In the genomic region with DNA sequence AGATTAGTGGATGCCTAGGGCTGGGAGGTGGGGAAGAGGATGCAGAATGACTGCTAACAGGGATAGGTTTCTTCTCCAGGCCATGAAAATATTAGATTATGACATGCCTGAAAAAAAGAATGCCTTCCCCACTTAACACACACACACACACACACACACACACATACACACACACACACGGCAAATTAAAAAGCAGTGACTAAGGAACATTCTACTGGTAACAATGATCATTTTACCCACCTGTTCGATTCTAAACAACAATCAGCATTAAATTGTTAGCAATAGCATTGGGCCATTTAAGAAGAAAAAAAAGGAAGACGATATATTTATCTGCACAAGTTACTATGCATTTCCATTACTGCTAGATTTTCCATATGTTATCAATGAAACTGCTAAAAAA, we compare ENCODE assay signal across 6 cellular contexts.
"Had no signal": no experiment of that assay in that cellular context is flagged by ENCODE, and none has a peak within 500 bp of the region (broad histone marks: within the 10 kb centered on the region; RNA-seq: fewer than 3 reads in every experiment).

No MANE protein-coding gene starts in this region.

- ATAC-seq: GM12878 had no signal

- H3K4me3 ChIP-seq: GM12878 had no signal

- FAIRE-seq: G401.6, GM12878, GM18507, GM19239 had no signal

- DNase-seq: GDM1, GF-D8 had no signal
